In the genomic region with DNA sequence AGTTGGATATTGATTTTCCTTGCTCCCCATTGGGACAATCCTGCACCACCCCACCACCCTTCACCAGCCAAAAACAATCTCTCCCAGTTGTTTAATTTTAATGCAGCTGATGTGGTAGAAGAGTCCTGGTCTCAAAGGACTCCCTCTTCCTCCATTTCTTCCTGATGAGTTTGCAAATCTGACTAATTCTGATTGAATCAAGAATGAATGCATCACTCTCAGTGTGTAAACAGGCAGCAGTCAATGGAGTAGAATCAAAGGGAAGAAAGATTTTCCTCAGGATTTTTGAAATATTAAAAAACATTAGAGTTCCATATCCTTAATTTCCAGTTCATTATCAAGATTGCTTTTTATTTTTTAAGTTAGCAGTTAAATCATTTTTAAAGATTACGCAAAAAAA, we compare ENCODE assay signal across 10 cellular contexts. TPM values are rescaled to one million over a fixed set of nuclear protein-coding genes. Genes with fewer than 3 reads are reported as not detected.
"Had no signal": no experiment of that assay in that cellular context is flagged by ENCODE, and none has a peak within 500 bp of the region (broad histone marks: within the 10 kb centered on the region; RNA-seq: fewer than 3 reads in every experiment).

No MANE protein-coding gene starts in this region.

- FAIRE-seq: HepG2, HTR-8/SVneo, K562 had no signal

- H3K4me3 ChIP-seq: K562 had no signal

- DNase-seq: IMR-90, KBM-7, KG1 had no signal

- H3K27ac ChIP-seq: HL-60 had no signal

RNA-seq across cellular contexts. Expression of a gene that starts 54.0 kb away (rescaled TPM):
- total RNA-seq: HT-29, HT1080, IMR-90 had no signal
- polyA plus RNA-seq: IgD-negative memory B cell, IMR-90, K562 had no signal
